18 cellular contexts compared by ENCODE assay signal in genomic region chr2:64641585-64641984, GRCh38. TPM values are rescaled to one million over a fixed set of nuclear protein-coding genes. Genes with fewer than 3 reads are reported as not detected.
DNase-seq lines count a peak whose midpoint lies in the region; ATAC-seq and TF ChIP-seq lines count a peak whose summit lies in the region.
"Had no signal": no experiment of that assay in that cellular context is flagged by ENCODE, and none has a peak within 500 bp of the region (broad histone marks: within the 10 kb centered on the region; RNA-seq: fewer than 3 reads in every experiment).

No MANE protein-coding gene starts in this region.

- no peak overlapping the region for H3K27ac ChIP-seq in breast epithelium
- H3K27ac ChIP-seq in SU-DHL-6 (ENCODE audit: low read depth, low read length), result peak overlapping the region; percentile 95
- peak overlapping the region; percentile 4 for H3K27ac ChIP-seq in hepatocyte
- H3K27ac ChIP-seq in heart left ventricle, result no peak overlapping the region

- no peaks in the 10 kb centered on the region for H3K27me3 Mint-ChIP-seq in MCF 10A (ENCODE audit: insufficient read depth, unreplicated experiment)
- H3K27me3 Mint-ChIP-seq in stimulated activated memory B cell treated with anti-CD40 and anti-IgM and Interleukin-4, amounts not matched to agents 10 μg/mL and 1 μg/mL and 100 μg/mL, for 72 hours, result no peaks in the 10 kb centered on the region
- H3K27me3 Mint-ChIP-seq: activated CD4-positive, alpha-beta memory T cell treated with anti-CD3 and anti-CD28 coated beads, Interleukin-2, amount 10 ng/mL, durations not matched to agents 7 days and 5 days had no signal

- CTCF ChIA-PET in MCF 10A (lab: Yijun Ruan, JAX), result interaction anchor here (0.6 to 5.7 kb wide), 3 partner anchors 108 to 228 kb away, joined by 3 to 44 read pairs (median 5); no protein-coding TSS in a partner anchor

- 73% methylated on average over 10 of the region's 10 CpGs for WGBS in hepatocyte (ENCODE audit: low lambda C conversion rate, missing lambda C conversion rate)
- WGBS in heart left ventricle, 4 donors, result 74 to 77% (median 76%) methylated on average over 10 of the region's 10 CpGs

- DNase-seq in MCF 10A (ENCODE audit: unreplicated experiment) (no peak), breast epithelium (ENCODE audit: low spot score in 2 of 2) (no peak), hepatocyte (ENCODE audit: low spot score) (no peak), erythroblast (lab: John Stamatoyannopoulos, UW) (no peak), heart left ventricle (no peak), NOMO-1 treated with DMSO at 0.1 percent for 48 hours (lab: John Stamatoyannopoulos, UW; ENCODE audit: unreplicated experiment) (no peak)
- DNase-seq: activated CD4-positive, alpha-beta memory T cell treated with anti-CD3 and anti-CD28 coated beads, Interleukin-2, amount 10 ng/mL, durations not matched to agents 7 days and 5 days; DMS 273 treated with DMSO at 0.1 percent for 48 hours; dorsolateral prefrontal cortex; GOT3; hippocampal formation; NCI-H2171; stimulated activated CD4-positive, alpha-beta T cell treated with anti-CD3 and anti-CD28 coated beads, Interleukin-4, amount 100 ng/mL, for 1 hour had no signal

- H3K27me3 ChIP-seq in breast epithelium (no peaks in the 10 kb centered on the region), SU-DHL-6 (ENCODE audit: low read length) (no peaks in the 10 kb centered on the region), hepatocyte (no peaks in the 10 kb centered on the region), heart left ventricle (no peaks in the 10 kb centered on the region)
- H3K27me3 ChIP-seq: dorsolateral prefrontal cortex had no signal

- POLR2A ChIA-PET in MCF 10A (lab: Yijun Ruan, JAX), result interaction anchor here (0.5 to 12.6 kb wide), 2 partner anchors 10 to 72 kb away, joined by 4 to 216 read pairs; partner anchors contain the start of gene SERTAD2

- peaks cover 32% of the 10 kb centered on the region for H3K4me1 Mint-ChIP-seq in MCF 10A (ENCODE audit: insufficient read depth, unreplicated experiment)
- peaks cover 90% of the 10 kb centered on the region for H3K4me1 Mint-ChIP-seq in stimulated activated memory B cell treated with anti-CD40 and anti-IgM and Interleukin-4, amounts not matched to agents 10 μg/mL and 1 μg/mL and 100 μg/mL, for 72 hours

- intact Hi-C loops in MCF 10A (cut with micrococcal nuclease) (loop anchor here (10.0 kb wide), 1 partner anchor 193 kb away; no protein-coding TSS in a partner anchor), breast epithelium (cut with DNase I; ENCODE audit: low total_unique reads) (no loop called here), heart left ventricle (cut with DNase I) (loop anchor here (5.0 to 10.0 kb wide), 5 partner anchors 34 to 193 kb away; partner anchors contain the start of gene AFTPH (in 2 of the 10))

- H2AFZ ChIP-seq in SU-DHL-6 (ENCODE audit: low read depth, low read length, severe bottlenecking) (no peak overlapping the region), hepatocyte (no peak overlapping the region)

- no peaks in the 10 kb centered on the region for H3K9me2 ChIP-seq in SU-DHL-6 (replicated peaks; ENCODE audit: insufficient read depth, low read length)
- H3K9me2 ChIP-seq in hepatocyte (replicated peaks; ENCODE audit: insufficient read depth), result no peaks in the 10 kb centered on the region

- H3F3A ChIP-seq in SU-DHL-6 (ENCODE audit: insufficient read depth), result peaks cover 84% of the 10 kb centered on the region

- no peaks in the 10 kb centered on the region for H3K36me3 ChIP-seq in breast epithelium
- H3K36me3 ChIP-seq in SU-DHL-6 (ENCODE audit: low read length), result no peaks in the 10 kb centered on the region
- no peaks in the 10 kb centered on the region for H3K36me3 ChIP-seq in hepatocyte (replicated peaks; ENCODE audit: insufficient read depth, low read depth)
- peaks cover 0 to 3% (median 0%) of the 10 kb centered on the region in 9 donors for H3K36me3 ChIP-seq in heart left ventricle

- TF ChIP-seq CTCF in MCF 10A (IDR thresholded peaks at IDR 0.05; ENCODE audit: unreplicated experiment) (no peak), breast epithelium (IDR thresholded peaks at IDR 0.05) (no peak), SU-DHL-6 (IDR thresholded peaks at IDR 0.05; ENCODE audit: insufficient read depth, low read length, poor library complexity, severe bottlenecking) (no peak), hepatocyte (IDR thresholded peaks at IDR 0.05; ENCODE audit: poor library complexity) (no peak), heart left ventricle (IDR thresholded peaks at IDR 0.05) (no peak)

- H3K4me2 ChIP-seq in SU-DHL-6 (ENCODE audit: low read depth, low read length, poor library complexity, severe bottlenecking) (peak overlapping the region; percentile 96), hepatocyte (no peak overlapping the region)

- H3K4me1 ChIP-seq in breast epithelium, result peaks cover 0 to 10% of the 10 kb centered on the region in 2 donors
- peaks cover 66% of the 10 kb centered on the region for H3K4me1 ChIP-seq in hepatocyte (ENCODE audit: insufficient read depth)
- H3K4me1 ChIP-seq in heart left ventricle, result peaks cover 10 to 86% (median 58%) of the 10 kb centered on the region in 12 donors

- H4K20me1 ChIP-seq in SU-DHL-6 (ENCODE audit: low read depth, low read length), result peaks cover 13% of the 10 kb centered on the region
- peaks cover 66% of the 10 kb centered on the region for H4K20me1 ChIP-seq in hepatocyte (ENCODE audit: insufficient read depth, poor library complexity, severe bottlenecking)

- H3K79me2 ChIP-seq in SU-DHL-6 (ENCODE audit: insufficient read depth, low read length) (peaks cover 97% of the 10 kb centered on the region), hepatocyte (peaks cover 90% of the 10 kb centered on the region)

- no peak overlapping the region for H3K4me3 ChIP-seq in breast epithelium
- no peak overlapping the region for H3K4me3 ChIP-seq in SU-DHL-6 (ENCODE audit: insufficient read depth, low read length, poor library complexity, severe bottlenecking)
- no peak overlapping the region for H3K4me3 ChIP-seq in hepatocyte
- H3K4me3 ChIP-seq in heart left ventricle, result no peak overlapping the region
- H3K4me3 ChIP-seq: dorsolateral prefrontal cortex had no signal

- BruUV-seq in MCF 10A (replicated peaks; lab: Mats Ljungman, UMichigan), result no TSS peak

- H3K36me3 Mint-ChIP-seq in MCF 10A (ENCODE audit: insufficient read depth, unreplicated experiment), result peaks cover 12% of the 10 kb centered on the region
- peaks cover 7% of the 10 kb centered on the region for H3K36me3 Mint-ChIP-seq in stimulated activated memory B cell treated with anti-CD40 and anti-IgM and Interleukin-4, amounts not matched to agents 10 μg/mL and 1 μg/mL and 100 μg/mL, for 72 hours

- peak overlapping the region; percentile 78 for H3K27ac Mint-ChIP-seq in MCF 10A (ENCODE audit: low read depth, unreplicated experiment)
- peak overlapping the region; percentile 92 for H3K27ac Mint-ChIP-seq in stimulated activated memory B cell treated with anti-CD40 and anti-IgM and Interleukin-4, amounts not matched to agents 10 μg/mL and 1 μg/mL and 100 μg/mL, for 72 hours
- H3K27ac Mint-ChIP-seq: activated CD4-positive, alpha-beta memory T cell treated with anti-CD3 and anti-CD28 coated beads, Interleukin-2, amount 10 ng/mL, durations not matched to agents 7 days and 5 days; activated T-helper 2 cell treated with anti-CD3 and anti-CD28 coated beads, Interferon-gamma antibody, Interleukin-2, Interleukin-4, amounts not matched to agents 10 μg/mL and 5 μg/mL and 100 μg/mL, durations not matched to agents 14 hours and 24 hours and 36 hours had no signal

- H3K9me3 ChIP-seq in breast epithelium, result no peaks in the 10 kb centered on the region
- no peaks in the 10 kb centered on the region for H3K9me3 ChIP-seq in SU-DHL-6 (ENCODE audit: insufficient read depth, low read length)
- no peaks in the 10 kb centered on the region for H3K9me3 ChIP-seq in hepatocyte (ENCODE audit: low read depth)
- no peaks in the 10 kb centered on the region for H3K9me3 ChIP-seq in heart left ventricle

- H3K9ac ChIP-seq in SU-DHL-6 (ENCODE audit: low read length), result peak overlapping the region; percentile 58

- no peaks in the 10 kb centered on the region for H3K9me3 Mint-ChIP-seq in MCF 10A (ENCODE audit: unreplicated experiment)
- H3K9me3 Mint-ChIP-seq in stimulated activated memory B cell treated with anti-CD40 and anti-IgM and Interleukin-4, amounts not matched to agents 10 μg/mL and 1 μg/mL and 100 μg/mL, for 72 hours, result no peaks in the 10 kb centered on the region
- H3K9me3 Mint-ChIP-seq: activated CD4-positive, alpha-beta memory T cell treated with anti-CD3 and anti-CD28 coated beads, Interleukin-2, amount 10 ng/mL, durations not matched to agents 7 days and 5 days; activated T-helper 2 cell treated with anti-CD3 and anti-CD28 coated beads, Interferon-gamma antibody, Interleukin-2, Interleukin-4, amounts not matched to agents 10 μg/mL and 5 μg/mL and 100 μg/mL, durations not matched to agents 14 hours and 24 hours and 36 hours had no signal

- ATAC-seq in stimulated activated memory B cell treated with anti-CD40 and anti-IgM and Interleukin-4, amounts not matched to agents 10 μg/mL and 1 μg/mL and 100 μg/mL, for 72 hours, result no peak
- ATAC-seq in heart left ventricle, result no peak
- ATAC-seq: left lobe of liver, sciatic nerve had no signal

- no peak for TF ChIP-seq POLR2A in breast epithelium (IDR thresholded peaks at IDR 0.05)
- TF ChIP-seq POLR2A in erythroblast (IDR thresholded peaks at IDR 0.05; ENCODE audit: low read length), result no peak
- no peak for TF ChIP-seq POLR2A in heart left ventricle (IDR thresholded peaks at IDR 0.05)

- H3K4me3 Mint-ChIP-seq in MCF 10A (ENCODE audit: unreplicated experiment), result no peak overlapping the region
- H3K4me3 Mint-ChIP-seq in stimulated activated memory B cell treated with anti-CD40 and anti-IgM and Interleukin-4, amounts not matched to agents 10 μg/mL and 1 μg/mL and 100 μg/mL, for 72 hours, result peak overlapping the region; percentile 18
- H3K4me3 Mint-ChIP-seq: activated CD4-positive, alpha-beta memory T cell treated with anti-CD3 and anti-CD28 coated beads, Interleukin-2, amount 10 ng/mL, durations not matched to agents 7 days and 5 days had no signal

RNA-seq across cellular contexts. Expression of gene SERTAD2, which starts 12.1 kb away (rescaled TPM):
- 15.0 and 21.6 TPM in 2 replicates for total RNA-seq in MCF 10A (2022)
- total RNA-seq in breast epithelium, result 10 to 100 TPM; 12.8 to 20.0 (median 17.0) TPM
- total RNA-seq in hepatocyte, result 23.4 and 23.8 TPM in 2 replicates
- polyA plus RNA-seq in hepatocyte, result 13.8 and 15.0 TPM in 2 replicates
- total RNA-seq in heart left ventricle, result 10 to 100 TPM; 12.2 to 21.6 (median 16.1) TPM
- polyA plus RNA-seq in heart left ventricle, result 10 to 100 TPM in 1 of 2 donors, 1 to 10 TPM in 1; 5.1 to 12.6 TPM

Comparison
In these comparisons a context has a peak if more than half of its experiments do, and no peak if none do; other contexts are left out.
1. H3K27ac ChIP-seq: peak in SU-DHL-6 (single experiment) and hepatocyte (single experiment); none in breast epithelium (0 of 2) and heart left ventricle (0 of 12).